8 cellular contexts compared by ENCODE assay signal in genomic region chr14:104826858-104827172, GRCh38. TPM values are rescaled to one million over a fixed set of nuclear protein-coding genes. Genes with fewer than 3 reads are reported as not detected.
DNase-seq lines count a peak whose midpoint lies in the region; ATAC-seq and TF ChIP-seq lines count a peak whose summit lies in the region.

No MANE protein-coding gene starts in this region.

- H3K27me3 Mint-ChIP-seq in effector memory CD8-positive, alpha-beta T cell = peaks cover 0 to 25% of the 10 kb centered on the region in 2 donors
- peaks cover 38% of the 10 kb centered on the region for H3K27me3 Mint-ChIP-seq in neural crest cell (ENCODE audit: low read depth)

- peaks cover 12% of the 10 kb centered on the region for H3K36me3 Mint-ChIP-seq in effector memory CD8-positive, alpha-beta T cell (ENCODE audit: insufficient read depth)
- H3K36me3 Mint-ChIP-seq in neural crest cell (ENCODE audit: low read depth) = peaks cover 7% of the 10 kb centered on the region

- H3K4me1 ChIP-seq in BE2C = peaks cover 6% of the 10 kb centered on the region; the same call in 1 of the 2 replicates
- peaks cover 8% of the 10 kb centered on the region for H3K4me1 ChIP-seq in Loucy (ENCODE audit: insufficient read depth, low read length, poor library complexity, severe bottlenecking)

- H3K4me3 ChIP-seq in BE2C (ENCODE audit: low read depth, low read length) = peak overlapping the region; percentile 38
- peak overlapping the region; percentile 47 for H3K4me3 ChIP-seq in Loucy (ENCODE audit: low read length, poor library complexity, severe bottlenecking)

- H3K9me3 ChIP-seq in BE2C (no peaks in the 10 kb centered on the region), Loucy (ENCODE audit: insufficient read depth, low read depth, low read length) (no peaks in the 10 kb centered on the region)

- H3K9me2 ChIP-seq in Loucy (replicated peaks; ENCODE audit: low read depth, low read length) = no peaks in the 10 kb centered on the region

- peak overlapping the region; percentile 69 for H2AFZ ChIP-seq in Loucy (ENCODE audit: low read length)

- H3K9ac ChIP-seq in Loucy (ENCODE audit: low read depth, low read length, poor library complexity, severe bottlenecking) = no peak overlapping the region

- H3K4me1 Mint-ChIP-seq in effector memory CD8-positive, alpha-beta T cell (ENCODE audit: low read depth in 2 of 2) = peaks cover 13 to 15% of the 10 kb centered on the region in 2 donors
- peaks cover 29% of the 10 kb centered on the region for H3K4me1 Mint-ChIP-seq in neural crest cell

- no peaks in the 10 kb centered on the region for H3F3A ChIP-seq in Loucy (ENCODE audit: low read depth)

- peaks cover 0 to 9% of the 10 kb centered on the region in 2 donors for H3K9me3 Mint-ChIP-seq in effector memory CD8-positive, alpha-beta T cell
- peaks cover 8% of the 10 kb centered on the region for H3K9me3 Mint-ChIP-seq in neural crest cell

- no peaks in the 10 kb centered on the region for H3K27me3 ChIP-seq in BE2C
- H3K27me3 ChIP-seq in Loucy (ENCODE audit: insufficient read depth, low read length, poor library complexity, severe bottlenecking) = no peaks in the 10 kb centered on the region

- peak overlapping the region; percentile 58 for H3K4me2 ChIP-seq in Loucy (ENCODE audit: low read depth, low read length, poor library complexity, severe bottlenecking)

- no peak overlapping the region for H3K27ac Mint-ChIP-seq in effector memory CD8-positive, alpha-beta T cell
- no peak overlapping the region for H3K27ac Mint-ChIP-seq in neural crest cell (ENCODE audit: unreplicated experiment)

- H3K79me2 ChIP-seq in Loucy (ENCODE audit: insufficient read depth, low read length) = no peaks in the 10 kb centered on the region

- DNase-seq in BE2C = no peak
- no peak for DNase-seq in effector memory CD8-positive, alpha-beta T cell
- no peak for DNase-seq in neural crest cell (ENCODE audit: low read depth, low spot score)
- no peak for DNase-seq in NCI-H345 treated with DMSO at 0.1 percent for 48 hours (lab: John Stamatoyannopoulos, UW; ENCODE audit: unreplicated experiment)

- peak overlapping the region; percentile 83 to 90 for H3K4me3 Mint-ChIP-seq in effector memory CD8-positive, alpha-beta T cell
- peak overlapping the region; percentile 79 for H3K4me3 Mint-ChIP-seq in neural crest cell

- ATAC-seq in effector memory CD8-positive, alpha-beta T cell (replicated peaks) = no peak
- no peak for ATAC-seq in GM19463 (IDR thresholded peaks at IDR 0.05; ENCODE audit: unreplicated experiment)
- ATAC-seq in GM18868 (IDR thresholded peaks at IDR 0.05; ENCODE audit: unreplicated experiment) = no peak
- ATAC-seq in HG03442 (IDR thresholded peaks at IDR 0.05; ENCODE audit: unreplicated experiment) = no peak

- TF ChIP-seq CTCF in BE2C (IDR thresholded peaks at IDR 0.05; ENCODE audit: low read depth, low read length) (no peak), Loucy (conservative IDR thresholded peaks at IDR 0.05; ENCODE audit: low read length) (no peak), neural crest cell (conservative IDR thresholded peaks at IDR 0.05) (no peak)

- H3K36me3 ChIP-seq in BE2C (no peaks in the 10 kb centered on the region), Loucy (ENCODE audit: insufficient read depth, low read length) (no peaks in the 10 kb centered on the region)

- H4K20me1 ChIP-seq in Loucy (ENCODE audit: insufficient read depth, low read length, poor library complexity, severe bottlenecking) = no peaks in the 10 kb centered on the region

RNA-seq across cellular contexts. Expression of gene ZBTB42, which starts 25.9 kb away (rescaled TPM):
- 3.3 TPM for polyA plus RNA-seq in BE2C (2012; ENCODE audit: insufficient read depth, insufficient read length, low read depth)
- total RNA-seq in neural crest cell = 2.2 and 2.7 TPM in 2 replicates

RNA-seq across cellular contexts. Expression of gene AKT1, which starts 31.3 kb away (rescaled TPM):
- 185 TPM for polyA plus RNA-seq in BE2C (2012; ENCODE audit: insufficient read depth, insufficient read length, low read depth)
- total RNA-seq in neural crest cell = 179 and 191 TPM in 2 replicates

RNA-seq across cellular contexts. Expression of gene CEP170B, which starts 38.3 kb away (rescaled TPM):
- polyA plus RNA-seq in BE2C (2012; ENCODE audit: insufficient read depth, insufficient read length, low read depth) = 3.4 TPM
- 14.0 and 14.4 TPM in 2 replicates for total RNA-seq in neural crest cell
